ENCODE assay signal across 25 cellular contexts in the genomic region with DNA sequence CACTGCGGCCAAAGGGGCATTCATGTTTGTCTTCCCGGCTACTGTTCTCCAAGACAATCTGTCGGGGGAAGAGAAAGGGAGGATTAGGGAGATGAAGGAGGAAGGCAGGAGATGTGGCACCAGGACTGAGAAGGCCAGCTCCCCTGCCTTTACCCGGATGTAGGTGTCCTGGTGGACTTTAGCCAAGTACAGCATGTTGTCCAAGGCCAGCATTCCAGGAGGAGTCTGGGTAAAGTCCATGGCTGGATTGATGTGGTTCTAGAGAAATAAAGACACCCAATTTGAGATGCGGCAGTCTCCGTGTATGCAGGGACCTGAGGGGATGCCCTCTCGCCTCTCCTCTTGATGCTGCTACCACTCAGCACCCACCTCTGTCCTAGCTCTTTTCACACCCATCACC.
"Had no signal": no experiment of that assay in that cellular context is flagged by ENCODE, and none has a peak within 500 bp of the region (broad histone marks: within the 10 kb centered on the region; RNA-seq: fewer than 3 reads in every experiment).

No MANE protein-coding gene starts in this region.

- H3K27ac Mint-ChIP-seq: activated naive CD4-positive, alpha-beta T cell treated with anti-CD3 and anti-CD28 coated beads, Interleukin-2, amount 10 ng/mL, durations not matched to agents 7 days and 5 days; activated T-helper 2 cell treated with anti-CD3 and anti-CD28 coated beads, Interferon-gamma antibody, Interleukin-2, Interleukin-4, amounts not matched to agents 10 μg/mL and 5 μg/mL and 100 μg/mL, durations not matched to agents 14 hours and 24 hours and 36 hours; WTC11 had no signal

- H3K9me3 Mint-ChIP-seq: activated naive CD4-positive, alpha-beta T cell treated with anti-CD3 and anti-CD28 coated beads, Interleukin-2, amount 10 ng/mL, durations not matched to agents 7 days and 5 days; activated naive CD8-positive, alpha-beta T cell treated with anti-CD3 and anti-CD28 coated beads for 36 hours; activated T-helper 2 cell treated with anti-CD3 and anti-CD28 coated beads, Interferon-gamma antibody, Interleukin-2, Interleukin-4, amounts not matched to agents 10 μg/mL and 5 μg/mL and 100 μg/mL, durations not matched to agents 14 hours and 24 hours and 36 hours; T-cell; WTC11 had no signal

- H3K9me3 ChIP-seq: MG63 had no signal

- H3K4me3 Mint-ChIP-seq: activated naive CD4-positive, alpha-beta T cell treated with anti-CD3 and anti-CD28 coated beads, Interleukin-2, amount 10 ng/mL, durations not matched to agents 7 days and 5 days; activated naive CD8-positive, alpha-beta T cell treated with anti-CD3 and anti-CD28 coated beads for 36 hours; T-cell; WTC11 had no signal

- ATAC-seq: T-cell, WTC11 had no signal

- H3K27me3 ChIP-seq: brain microvascular endothelial cell, cardiac muscle cell, MG63 had no signal

- H3K27me3 Mint-ChIP-seq: activated naive CD4-positive, alpha-beta T cell treated with anti-CD3 and anti-CD28 coated beads, Interleukin-2, amount 10 ng/mL, durations not matched to agents 7 days and 5 days; activated naive CD8-positive, alpha-beta T cell treated with anti-CD3 and anti-CD28 coated beads for 36 hours; T-cell had no signal

- DNase-seq: activated CD4-positive, alpha-beta T cell treated with anti-CD3 and anti-CD28 coated beads for 48 hours; activated CD4-positive, alpha-beta T cell treated with anti-CD3 and anti-CD28 coated beads, Interleukin-2, amount 50 U/mL, for 4 hours; activated CD4-positive, CD25-positive, alpha-beta regulatory T cell treated with anti-CD3 and anti-CD28 coated beads, Interleukin-2, amount 50 U/mL, for 72 hours; activated gamma-delta T cell treated with Interleukin-2 at 50 U/mL for 16 hours; activated naive CD4-positive, alpha-beta T cell treated with anti-CD3 and anti-CD28 coated beads, Interleukin-2, amount 10 ng/mL, durations not matched to agents 7 days and 5 days; activated naive CD8-positive, alpha-beta T cell treated with anti-CD3 and anti-CD28 coated beads for 36 hours; activated T-cell treated with anti-CD3 and anti-CD28 coated beads for 4 hours; activated T-cell treated with anti-CD3 and anti-CD28 coated beads, Interleukin-2, amount 50 U/mL, for 48 hours; brain microvascular endothelial cell; MG63; MV-4-11; NCI-H1092 treated with DMSO at 0.1 percent for 48 hours; NCI-H1436; NCI-H1694 treated with DMSO at 0.1 percent for 48 hours; NCI-H2029 treated with DMSO at 0.1 percent for 48 hours; NCI-H345; NCI-H510A; NCI-H526 treated with DMSO at 0.1 percent for 48 hours; NCI-H82; SIG-M5; T-cell had no signal

- H3K4me1 Mint-ChIP-seq: activated naive CD4-positive, alpha-beta T cell treated with anti-CD3 and anti-CD28 coated beads, Interleukin-2, amount 10 ng/mL, durations not matched to agents 7 days and 5 days; WTC11 had no signal

- H3K27ac ChIP-seq: brain microvascular endothelial cell, cardiac muscle cell, SK-N-MC had no signal
